8 cellular contexts compared by ENCODE assay signal in the genomic region with DNA sequence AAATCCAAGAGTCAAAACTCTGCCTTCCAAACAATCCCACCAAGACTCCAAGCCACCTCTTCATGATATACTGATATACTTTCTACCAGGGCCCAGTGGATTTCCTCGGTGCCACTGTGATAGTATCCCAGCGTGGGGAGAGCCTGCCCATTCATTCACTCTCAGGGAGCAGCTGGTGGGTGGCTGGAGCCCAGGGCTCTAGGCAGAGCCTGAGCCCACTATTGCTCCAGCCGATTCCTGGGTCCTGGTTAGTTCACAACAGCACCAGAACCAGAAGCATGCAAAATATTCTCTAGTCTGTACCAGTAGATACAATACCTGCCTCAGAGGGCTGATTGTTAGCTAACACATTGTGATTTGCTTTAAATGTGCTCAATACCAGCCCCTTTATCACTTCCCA. TPM values are rescaled to one million over a fixed set of nuclear protein-coding genes. Genes with fewer than 3 reads are reported as not detected.
DNase-seq lines count a peak whose midpoint lies in the region; ATAC-seq, FAIRE-seq and TF ChIP-seq lines count a peak whose summit lies in the region.

No MANE protein-coding gene starts in this region.

- H2AFZ ChIP-seq in PC-3 (ENCODE audit: low read length) (no peak overlapping the region), endothelial cell of umbilical vein (ENCODE audit: low read depth, low read length) (no peak overlapping the region), trophoblast cell (ENCODE audit: insufficient read depth, low read length, poor library complexity) (no peak overlapping the region)

- H3K27me3 Mint-ChIP-seq in Caco-2 (ENCODE audit: insufficient read depth, unreplicated experiment): no peaks in the 10 kb centered on the region

- peak overlapping the region; percentile 95 for H2BK120ac ChIP-seq in trophoblast cell (ENCODE audit: insufficient read depth, low read length, poor library complexity)

- no peak overlapping the region for H4K12ac ChIP-seq in trophoblast cell (ENCODE audit: low read depth, low read length)

- no peaks in the 10 kb centered on the region for H3K9me2 ChIP-seq in PC-3 (replicated peaks; ENCODE audit: low read length)

- H3K4me2 ChIP-seq in PC-3 (ENCODE audit: low read length): peak overlapping the region; percentile 95
- H3K4me2 ChIP-seq in endothelial cell of umbilical vein (ENCODE audit: insufficient read depth, low read length): peak overlapping the region; percentile 81
- peak overlapping the region; percentile 85 for H3K4me2 ChIP-seq in trophoblast cell (ENCODE audit: low read length)

- H3K27me3 ChIP-seq in Caco-2 (replicated peaks; ENCODE audit: control insufficient read depth, insufficient read depth, low read length) (no peaks in the 10 kb centered on the region), PC-3 (ENCODE audit: low read length) (no peaks in the 10 kb centered on the region), endothelial cell of umbilical vein (ENCODE audit: control insufficient read depth in 2 of 2, insufficient read depth in 2 of 2, low read length in 2 of 2) (no peaks in the 10 kb centered on the region), trophoblast cell (ENCODE audit: insufficient read depth, low read length) (no peaks in the 10 kb centered on the region)

- no peak overlapping the region for H3K18ac ChIP-seq in trophoblast cell (ENCODE audit: low read length)

- peak overlapping the region; percentile 94 for H4K91ac ChIP-seq in trophoblast cell (ENCODE audit: low read depth, low read length)

- H4K8ac ChIP-seq in trophoblast cell (ENCODE audit: low read depth, low read length): peak overlapping the region; percentile 93

- no peaks in the 10 kb centered on the region for H3K9me3 Mint-ChIP-seq in Caco-2 (ENCODE audit: unreplicated experiment)

- POLR2A ChIA-PET in Caco-2 (lab: Charles Lee): interaction anchor here (0.8 kb wide), 1 partner anchor 26 kb away, joined by 3 read pairs; no protein-coding TSS in a partner anchor
- POLR2A ChIA-PET in PC-3 (lab: Charles Lee; ENCODE audit: unreplicated experiment): interaction anchor here (0.7 to 1.2 kb wide), 2 partner anchors 26 to 506 kb away, joined by 8 to 11 read pairs; no protein-coding TSS in a partner anchor
- POLR2A ChIA-PET in endothelial cell of umbilical vein (lab: Charles Lee): interaction anchor here (0.9 to 7.8 kb wide), 6 partner anchors 10 to 44 kb away, joined by 3 to 124 read pairs (median 6); a partner anchor contains a TSS

- H3K27ac ChIP-seq in PC-3 (ENCODE audit: low read length) (peak overlapping the region; percentile 89), endothelial cell of umbilical vein (ENCODE audit: insufficient read depth, low read depth, low read length) (peak overlapping the region; percentile 89), trophoblast cell (ENCODE audit: low read depth, low read length) (peak overlapping the region; percentile 84)

- peak overlapping the region; percentile 97 for H2BK5ac ChIP-seq in trophoblast cell (ENCODE audit: low read depth, low read length, poor library complexity)

- H3K9me3 ChIP-seq in Caco-2 (no peaks in the 10 kb centered on the region), PC-3 (ENCODE audit: low read length) (no peaks in the 10 kb centered on the region), endothelial cell of umbilical vein (replicated peaks; ENCODE audit: control insufficient read depth, insufficient read depth, low read length) (no peaks in the 10 kb centered on the region), trophoblast cell (ENCODE audit: insufficient read depth, low read depth, low read length) (no peaks in the 10 kb centered on the region)

- H3K79me2 ChIP-seq in PC-3 (ENCODE audit: low read length): peaks cover 60% of the 10 kb centered on the region
- peaks cover 56% of the 10 kb centered on the region for H3K79me2 ChIP-seq in endothelial cell of umbilical vein (ENCODE audit: control insufficient read depth, insufficient read depth, low read length)
- H3K79me2 ChIP-seq in trophoblast cell (ENCODE audit: control insufficient read depth, insufficient read depth, low read length, poor library complexity): peaks cover 36% of the 10 kb centered on the region

- peaks cover 60% of the 10 kb centered on the region for H3K79me1 ChIP-seq in trophoblast cell (ENCODE audit: low read length)

- WGBS in trophoblast cell (ENCODE audit: extremely low coverage, insufficient coverage, insufficient read length): no CpG with 5 or more reads among the region's 3 CpGs

- TF ChIP-seq CTCF in Caco-2 (IDR thresholded peaks at IDR 0.05; ENCODE audit: insufficient read depth in 1 of 2, low read depth in 1 of 2, low read length in 1 of 2, severe bottlenecking in 1 of 2, unreplicated experiment in 1 of 2) (no peak), PC-3 (conservative IDR thresholded peaks at IDR 0.05; ENCODE audit: low read depth, low read length) (no peak), endothelial cell of umbilical vein (IDR thresholded peaks at IDR 0.05; ENCODE audit: extremely low read depth in 1 of 2, insufficient read depth in 1 of 2, low read depth in 1 of 2, low read length in 2 of 2) (no peak)

- peak overlapping the region; percentile 57 for H2AK5ac ChIP-seq in trophoblast cell (ENCODE audit: low read length)

- H3K14ac ChIP-seq in trophoblast cell (ENCODE audit: low read length): peak overlapping the region; percentile 98

- peak overlapping the region; percentile 82 for H3K4me3 Mint-ChIP-seq in Caco-2 (ENCODE audit: unreplicated experiment)

- TSS peak; percentile 33 for BruUV-seq in Caco-2 (replicated peaks; lab: Mats Ljungman, UMichigan)
- BruUV-seq in PC-3 (replicated peaks; lab: Mats Ljungman, UMichigan): TSS peak; percentile 45
- BruUV-seq in endothelial cell of umbilical vein (replicated peaks; lab: Mats Ljungman, UMichigan): no TSS peak

- DNase-seq in Caco-2 (no peak), PC-3 (no peak), endothelial cell of umbilical vein (ENCODE audit: low read depth, low spot score) (peak; percentile 36), trophoblast cell (no peak), HCEC 1CT (no peak), cerebellum (ENCODE audit: low spot score) (no peak), GDM1 (lab: John Stamatoyannopoulos, UW) (no peak)

- ATAC-seq in PC-3 (no peak), GM19395 (IDR thresholded peaks at IDR 0.05; ENCODE audit: unreplicated experiment) (no peak)

- H4K20me1 ChIP-seq in PC-3 (ENCODE audit: low read length) (peaks cover 8% of the 10 kb centered on the region; the same call in 1 of the 2 replicates), endothelial cell of umbilical vein (replicated peaks; ENCODE audit: control insufficient read depth, extremely low read depth, insufficient read depth, low read length) (no peaks in the 10 kb centered on the region)

- H3K23ac ChIP-seq in trophoblast cell (ENCODE audit: low read length): no peak overlapping the region

- CTCF ChIA-PET in Caco-2 (lab: Charles Lee) (interaction anchor here (6.2 kb wide), 1 partner anchor 24 kb away, joined by 46 read pairs; no protein-coding TSS in a partner anchor), PC-3 (lab: Charles Lee) (interaction anchor here (1.7 kb wide), 1 partner anchor 25 kb away, joined by 8 read pairs; no protein-coding TSS in a partner anchor), endothelial cell of umbilical vein (lab: Charles Lee) (interaction anchor here (26.3 kb wide), 1 partner anchor 15 kb away, joined by 1317 read pairs; no protein-coding TSS in a partner anchor)

- H3K4me3 ChIP-seq in Caco-2 (ENCODE audit: low read depth, low read length) (peak overlapping the region; percentile 60), PC-3 (ENCODE audit: low read length) (peak overlapping the region; percentile 76), endothelial cell of umbilical vein (replicated peaks in 1 of 3; ENCODE audit: insufficient read depth in 1 of 3, low read depth in 1 of 3, low read length in 3 of 3) (peak overlapping the region; percentile 47 to 84 (median 72)), trophoblast cell (ENCODE audit: low read depth, low read length) (peak overlapping the region; percentile 80)

- no peaks in the 10 kb centered on the region for H3F3A ChIP-seq in PC-3 (ENCODE audit: low read length, unreplicated experiment)

- H3K36me3 Mint-ChIP-seq in Caco-2 (ENCODE audit: insufficient read depth, unreplicated experiment): peaks cover 9% of the 10 kb centered on the region

- H3K9ac ChIP-seq in PC-3 (ENCODE audit: low read length): peak overlapping the region; percentile 83
- peak overlapping the region; percentile 88 for H3K9ac ChIP-seq in endothelial cell of umbilical vein (replicated peaks; ENCODE audit: extremely low read depth, insufficient read depth, low read length)
- peak overlapping the region; percentile 95 for H3K9ac ChIP-seq in trophoblast cell (ENCODE audit: low read length)

- TF ChIP-seq POLR2A in endothelial cell of umbilical vein (IDR thresholded peaks at IDR 0.05; ENCODE audit: low read depth, low read length): no peak

- peaks cover 53% of the 10 kb centered on the region for H3K4me1 ChIP-seq in Caco-2
- peaks cover 73% of the 10 kb centered on the region for H3K4me1 ChIP-seq in PC-3 (ENCODE audit: insufficient read depth, low read length)
- H3K4me1 ChIP-seq in endothelial cell of umbilical vein (ENCODE audit: control insufficient read depth, extremely low read depth, insufficient read depth, low read length): peaks cover 51% of the 10 kb centered on the region
- peaks cover 52 to 57% of the 10 kb centered on the region in 2 experiments for H3K4me1 ChIP-seq in trophoblast cell (ENCODE audit: control insufficient read depth in 1 of 2, insufficient read depth in 2 of 2, low read length in 2 of 2)

- H3K9me1 ChIP-seq in endothelial cell of umbilical vein (replicated peaks; ENCODE audit: control insufficient read depth, extremely low read depth, insufficient read depth, low read length): no peaks in the 10 kb centered on the region

- peak overlapping the region; percentile 80 for H3K27ac Mint-ChIP-seq in Caco-2 (ENCODE audit: unreplicated experiment)

- dilution Hi-C loops in endothelial cell of umbilical vein (cut with MboI; ENCODE audit: extremely low pct_ligation_motif_present, low sequenced_read_pairs): no loop called here

- intact Hi-C loops in Caco-2 (cut with micrococcal nuclease; ENCODE audit: unreplicated experiment) (no loop called here), PC-3 (cut with micrococcal nuclease) (loop anchor here (2.0 kb wide), 1 partner anchor 17 kb away; no protein-coding TSS in a partner anchor), endothelial cell of umbilical vein (cut with micrococcal nuclease) (no loop called here)

- FAIRE-seq in endothelial cell of umbilical vein (lab: Jason Lieb, UNC): no peak

- H3K4ac ChIP-seq in trophoblast cell (ENCODE audit: low read depth, low read length): peak overlapping the region; percentile 93

- peak overlapping the region; percentile 92 for H2BK12ac ChIP-seq in trophoblast cell (ENCODE audit: low read length)

- peaks cover 31% of the 10 kb centered on the region for H3K4me1 Mint-ChIP-seq in Caco-2 (ENCODE audit: low read depth, unreplicated experiment)

- H3K36me3 ChIP-seq in Caco-2 (ENCODE audit: control insufficient read depth, insufficient read depth, low read length): no peaks in the 10 kb centered on the region
- H3K36me3 ChIP-seq in PC-3 (ENCODE audit: low read depth, low read length): no peaks in the 10 kb centered on the region
- H3K36me3 ChIP-seq in endothelial cell of umbilical vein (ENCODE audit: control insufficient read depth in 2 of 2, extremely low read depth in 1 of 2, insufficient read depth in 2 of 2, low read length in 2 of 2): no peaks in the 10 kb centered on the region
- peaks cover 0 to 7% of the 10 kb centered on the region in 2 experiments for H3K36me3 ChIP-seq in trophoblast cell (ENCODE audit: control insufficient read depth in 1 of 2, insufficient read depth in 2 of 2, low read length in 2 of 2)

RNA-seq across cellular contexts. Expression of a gene that starts 0.8 kb away (rescaled TPM):
- 60.0 and 60.8 TPM in 2 replicates for total RNA-seq in Caco-2 (2022)
- total RNA-seq in PC-3 (2014; rRNA removed): 147 and 189 TPM in 2 replicates
- total RNA-seq in endothelial cell of umbilical vein: 332 and 393 TPM in 2 replicates
- 510 and 560 TPM in 2 replicates for polyA plus RNA-seq in endothelial cell of umbilical vein
- 538 and 578 TPM in 2 replicates for polyA plus RNA-seq in endothelial cell of umbilical vein (2011; cell fraction: cytosol; rRNA removed)
- polyA plus RNA-seq in endothelial cell of umbilical vein (2011; cell fraction: nucleus; rRNA removed): 426 and 474 TPM in 2 replicates
- 291 and 393 TPM in 2 replicates for polyA plus RNA-seq in endothelial cell of umbilical vein (2012)
- polyA minus RNA-seq in endothelial cell of umbilical vein: 360 and 393 TPM in 2 replicates
- polyA minus RNA-seq in endothelial cell of umbilical vein (2011; cell fraction: cytosol; rRNA and poly(A)+ RNA removed): 93.8 TPM
- 111 and 143 TPM in 2 replicates for polyA minus RNA-seq in endothelial cell of umbilical vein (2011; cell fraction: nucleus; rRNA and poly(A)+ RNA removed)
- polyA plus RNA-seq in trophoblast cell (2013): 326 and 348 TPM in 2 replicates
- total RNA-seq in cerebellum: 19.3 TPM

RNA-seq across cellular contexts. Expression of a gene that starts 32.8 kb away (rescaled TPM):
- total RNA-seq in Caco-2 (2022) (2.0 and 4.6 TPM in 2 replicates), PC-3 (2014; rRNA removed) (2.6 and 6.5 TPM in 2 replicates), endothelial cell of umbilical vein (136 and 138 TPM in 2 replicates), cerebellum (73.3 TPM)
- polyA plus RNA-seq in endothelial cell of umbilical vein: 16.3 and 19.9 TPM in 2 replicates
- 27.2 and 31.1 TPM in 2 replicates for polyA plus RNA-seq in endothelial cell of umbilical vein (2011; cell fraction: cytosol; rRNA removed)
- polyA plus RNA-seq in endothelial cell of umbilical vein (2011; cell fraction: nucleus; rRNA removed): 58.6 and 65.0 TPM in 2 replicates
- 73.9 and 86.9 TPM in 2 replicates for polyA plus RNA-seq in endothelial cell of umbilical vein (2012)
- polyA minus RNA-seq in endothelial cell of umbilical vein: 45.0 and 46.8 TPM in 2 replicates
- 0.31 TPM for polyA minus RNA-seq in endothelial cell of umbilical vein (2011; cell fraction: cytosol; rRNA and poly(A)+ RNA removed)
- polyA minus RNA-seq in endothelial cell of umbilical vein (2011; cell fraction: nucleus; rRNA and poly(A)+ RNA removed): 83.9 and 99.0 TPM in 2 replicates
- 38.9 and 40.5 TPM in 2 replicates for polyA plus RNA-seq in trophoblast cell (2013)

RNA-seq across cellular contexts. Expression of a gene that starts 37.1 kb away (rescaled TPM):
- total RNA-seq in Caco-2 (2022): 6.5 and 10.5 TPM in 2 replicates
- total RNA-seq in PC-3 (2014; rRNA removed): 216 and 349 TPM in 2 replicates
- 29.5 and 35.6 TPM in 2 replicates for total RNA-seq in endothelial cell of umbilical vein
- polyA plus RNA-seq in endothelial cell of umbilical vein: 21.4 and 24.4 TPM in 2 replicates
- 14.4 and 26.7 TPM in 2 replicates for polyA plus RNA-seq in endothelial cell of umbilical vein (2011; cell fraction: cytosol; rRNA removed)
- polyA plus RNA-seq in endothelial cell of umbilical vein (2011; cell fraction: nucleus; rRNA removed): 9.6 and 10.4 TPM in 2 replicates
- polyA plus RNA-seq in endothelial cell of umbilical vein (2012): 21.0 and 23.4 TPM in 2 replicates
- polyA minus RNA-seq in endothelial cell of umbilical vein: 7.8 and 8.0 TPM in 2 replicates
- polyA minus RNA-seq in endothelial cell of umbilical vein (2011; cell fraction: cytosol; rRNA and poly(A)+ RNA removed): 19.4 TPM
- polyA minus RNA-seq in endothelial cell of umbilical vein (2011; cell fraction: nucleus; rRNA and poly(A)+ RNA removed): 3.2 and 8.5 TPM in 2 replicates
- polyA plus RNA-seq in trophoblast cell (2013): 49.4 and 51.1 TPM in 2 replicates
- 5.6 TPM for total RNA-seq in cerebellum
